Comparison of ENCODE assay signal across 8 cellular contexts in genomic region chr18:48947102-48947501, GRCh38. TPM values are rescaled to one million over a fixed set of nuclear protein-coding genes. Genes with fewer than 3 reads are reported as not detected.
DNase-seq lines count a peak whose midpoint lies in the region; ATAC-seq, FAIRE-seq and TF ChIP-seq lines count a peak whose summit lies in the region.

No MANE protein-coding gene starts in this region.

- peaks cover 2% of the 10 kb centered on the region for H3K27me3 Mint-ChIP-seq in IgD-negative memory B cell
- no peaks in the 10 kb centered on the region for H3K27me3 Mint-ChIP-seq in natural killer cell (ENCODE audit: low read depth in 2 of 2)

- peaks cover 6% of the 10 kb centered on the region for H3K4me1 ChIP-seq in BE2C

- H3K9me3 Mint-ChIP-seq in IgD-negative memory B cell (no peaks in the 10 kb centered on the region), natural killer cell (no peaks in the 10 kb centered on the region)

- peak overlapping the region; percentile 51 to 78 (median 59) for H3K27ac Mint-ChIP-seq in IgD-negative memory B cell
- peak overlapping the region; percentile 95 to 99 for H3K27ac Mint-ChIP-seq in natural killer cell

- peak overlapping the region; percentile 94 to 98 for H3K27ac ChIP-seq in coronary artery

- ATAC-seq in natural killer cell, result no peak
- no peak for ATAC-seq in HG03457 (IDR thresholded peaks at IDR 0.05; ENCODE audit: unreplicated experiment)
- no peak for ATAC-seq in HG03565 (IDR thresholded peaks at IDR 0.05; ENCODE audit: unreplicated experiment)

- no peak for TF ChIP-seq CTCF in BE2C (IDR thresholded peaks at IDR 0.05; ENCODE audit: low read depth, low read length)
- no peak for TF ChIP-seq CTCF in coronary artery (IDR thresholded peaks at IDR 0.05)
- no peak for TF ChIP-seq CTCF in natural killer cell (IDR thresholded peaks at IDR 0.05)

- peaks cover 20% of the 10 kb centered on the region for H3K36me3 ChIP-seq in BE2C

- H3K9me3 ChIP-seq in BE2C, result no peaks in the 10 kb centered on the region

- H3K36me3 Mint-ChIP-seq in IgD-negative memory B cell, result no peaks in the 10 kb centered on the region
- H3K36me3 Mint-ChIP-seq in natural killer cell, result peaks cover 20% of the 10 kb centered on the region

- H3K4me3 Mint-ChIP-seq in IgD-negative memory B cell (peak overlapping the region; percentile 83 to 100 (median 93)), natural killer cell (peak overlapping the region; percentile 94)

- peaks cover 37 to 49% (median 43%) of the 10 kb centered on the region in 3 donors for H3K4me1 Mint-ChIP-seq in IgD-negative memory B cell
- H3K4me1 Mint-ChIP-seq in natural killer cell, result peaks cover 69 to 70% of the 10 kb centered on the region in 2 donors

- FAIRE-seq in RCC 7860 (lab: Jason Lieb, UNC), result no peak

- DNase-seq in BE2C, result no peak
- DNase-seq in coronary artery (ENCODE audit: low spot score), result no peak
- DNase-seq in natural killer cell, result no peak
- no peak for DNase-seq in RCC 7860 (ENCODE audit: low spot score)
- no peak for DNase-seq in RKO (ENCODE audit: low spot score)

- H3K4me3 ChIP-seq in BE2C (ENCODE audit: low read depth, low read length) (peak overlapping the region; percentile 86), coronary artery (peak overlapping the region; percentile 90)

- intact Hi-C loops in natural killer cell (cut with micrococcal nuclease), result loop anchor here (5.0 to 10.0 kb wide), 3 partner anchors 170 to 868 kb away; partner anchors contain the start of gene ACAA2

- no peaks in the 10 kb centered on the region for H3K27me3 ChIP-seq in BE2C

RNA-seq across cellular contexts. Expression of gene SMAD7, which starts 3.7 kb away (rescaled TPM):
- polyA plus RNA-seq in BE2C (2012; ENCODE audit: insufficient read depth, insufficient read length, low read depth), result 13.7 TPM
- 0.48 TPM for polyA plus RNA-seq in IgD-negative memory B cell
- total RNA-seq in natural killer cell, result 100 to 1,000 TPM; 127 to 204 (median 182) TPM
